1 cellular context compared by ENCODE assay signal in the genomic region with DNA sequence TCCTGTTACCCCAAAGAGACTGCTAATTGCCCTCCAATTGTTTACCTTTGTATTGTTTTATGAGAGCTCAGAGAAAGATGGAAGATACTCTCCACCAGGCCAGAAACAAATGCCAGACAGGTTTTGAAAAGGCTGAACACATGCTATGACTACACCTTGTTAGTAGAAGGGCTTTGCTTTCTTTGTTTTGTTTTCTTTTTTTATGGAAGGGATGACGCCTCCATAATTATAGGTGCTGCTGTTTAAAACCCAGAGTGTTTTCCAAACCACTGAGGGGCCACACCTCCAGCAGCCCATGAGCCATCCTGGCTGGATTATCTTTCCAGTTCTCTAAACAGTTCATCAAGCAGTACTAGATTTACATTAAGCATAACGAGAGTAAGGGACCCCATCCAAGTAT.
TF ChIP-seq lines count a peak whose summit lies in the region.

No MANE protein-coding gene starts in this region.

TF ChIP-seq in HepG2, 621 proteins besides CTCF, POLR2A, EP300 and RAD21 (continued from another document):
- TF ChIP-seq, protein P1, sequence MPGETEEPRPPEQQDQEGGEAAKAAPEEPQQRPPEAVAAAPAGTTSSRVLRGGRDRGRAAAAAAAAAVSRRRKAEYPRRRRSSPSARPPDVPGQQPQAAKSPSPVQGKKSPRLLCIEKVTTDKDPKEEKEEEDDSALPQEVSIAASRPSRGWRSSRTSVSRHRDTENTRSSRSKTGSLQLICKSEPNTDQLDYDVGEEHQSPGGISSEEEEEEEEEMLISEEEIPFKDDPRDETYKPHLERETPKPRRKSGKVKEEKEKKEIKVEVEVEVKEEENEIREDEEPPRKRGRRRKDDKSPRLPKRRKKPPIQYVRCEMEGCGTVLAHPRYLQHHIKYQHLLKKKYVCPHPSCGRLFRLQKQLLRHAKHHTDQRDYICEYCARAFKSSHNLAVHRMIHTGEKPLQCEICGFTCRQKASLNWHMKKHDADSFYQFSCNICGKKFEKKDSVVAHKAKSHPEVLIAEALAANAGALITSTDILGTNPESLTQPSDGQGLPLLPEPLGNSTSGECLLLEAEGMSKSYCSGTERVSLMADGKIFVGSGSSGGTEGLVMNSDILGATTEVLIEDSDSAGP (CRISPR knock-in tag; IDR thresholded peaks at IDR 0.05; ENCODE audit: borderline replicate concordance), result no peak
- TF ChIP-seq CHD2 (IDR thresholded peaks at IDR 0.05; ENCODE audit: low read depth, low read length) (no peak), CCDC6 (CRISPR knock-in tag; IDR thresholded peaks at IDR 0.05) (no peak)
